Comparison of ENCODE assay signal across 8 cellular contexts in the genomic region with DNA sequence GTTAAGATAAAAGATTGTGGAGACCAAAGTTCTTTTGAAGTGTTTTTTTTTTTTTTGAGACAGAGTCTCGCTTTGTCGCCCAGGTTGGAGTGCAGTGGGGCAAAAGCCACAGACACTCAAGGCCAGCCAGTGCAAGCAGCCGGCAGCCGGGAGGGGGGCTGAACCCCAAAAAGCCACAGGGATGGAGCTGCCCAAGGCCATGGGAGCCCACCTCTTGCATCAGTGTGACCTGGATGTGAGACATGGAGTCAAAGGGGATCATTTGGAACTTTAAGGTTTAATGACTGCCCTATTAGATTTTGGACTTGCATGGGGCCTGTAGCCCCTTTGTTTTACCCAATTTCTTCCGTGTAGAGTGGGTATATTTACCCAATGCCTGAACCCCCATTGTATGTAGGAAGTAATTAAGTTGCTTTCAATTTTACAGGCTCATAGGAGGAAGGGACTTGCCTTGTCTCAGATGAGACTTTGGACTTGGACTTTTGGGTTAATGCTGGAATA. TPM values are rescaled to one million over a fixed set of nuclear protein-coding genes. Genes with fewer than 3 reads are reported as not detected.
DNase-seq lines count a peak whose midpoint lies in the region; ATAC-seq and TF ChIP-seq lines count a peak whose summit lies in the region.
"Not testable (repeated sequence)": the region's sequence is repeated elsewhere in the genome, so short reads cannot be mapped to it uniquely, and the experiment has no call there.

No MANE protein-coding gene starts in this region.

- in situ Hi-C loops in transverse colon (cut with MboI; ENCODE audit: low pct_ligation_motif_present in 1 of 4, low pct_unique_long_range_greater_than_20kb in 1 of 4, low sequenced_read_pairs in 3 of 4), result not testable (repeated sequence)

- H3K79me2 ChIP-seq in GM23338 (replicated peaks; ENCODE audit: insufficient read depth), result not testable (repeated sequence)

- not testable (repeated sequence) for H2AFZ ChIP-seq in GM23338

- H3F3A ChIP-seq in GM23338 (replicated peaks; ENCODE audit: low read depth), result not testable (repeated sequence)

- peaks cover 25% of the 10 kb centered on the region for H3K4me1 ChIP-seq in GM23338 (ENCODE audit: insufficient read depth)
- H3K4me1 ChIP-seq in duodenal mucosa (ENCODE audit: control insufficient read depth in 1 of 2, insufficient read depth in 2 of 2, low read length in 2 of 2), result peaks cover 16 to 22% of the 10 kb centered on the region in 2 donors
- peaks cover 15% of the 10 kb centered on the region for H3K4me1 ChIP-seq in right cardiac atrium (ENCODE audit: control insufficient read depth, insufficient read depth, low read length)
- H3K4me1 ChIP-seq in lung (ENCODE audit: control insufficient read depth in 2 of 2, insufficient read depth in 2 of 2, low read length in 2 of 2), result peaks cover 0 to 17% of the 10 kb centered on the region in 2 donors
- H3K4me1 ChIP-seq in skeletal muscle tissue (ENCODE audit: control insufficient read depth in 3 of 3, insufficient read depth in 3 of 3, low read length in 3 of 3), result peaks cover 12 to 21% (median 16%) of the 10 kb centered on the region in 3 donors
- H3K4me1 ChIP-seq in transverse colon, result peaks cover 3 to 41% (median 13%) of the 10 kb centered on the region in 4 donors

- intact Hi-C loops in right cardiac atrium (cut with DNase I); transverse colon (cut with DNase I; ENCODE audit: low total_unique reads): not testable (repeated sequence)

- H3K27ac Mint-ChIP-seq in GM23338 (0 out of 2 replicates have a peak overlapping the region, but pooled peaks have one; percentile 36), neural crest cell (ENCODE audit: unreplicated experiment) (peak overlapping the region; percentile 95)
- peak overlapping the region; percentile 6 for H3K27ac Mint-ChIP-seq in activated T-cell treated with anti-CD3 and anti-CD28 coated beads, Interleukin-2, amount 50 U/mL, for 72 hours

- not testable (repeated sequence) for H3K4me3 ChIP-seq in GM23338; right cardiac atrium (ENCODE audit: low read length); lung; skeletal muscle tissue (ENCODE audit: low read length in 3 of 3); transverse colon
- H3K4me3 ChIP-seq in duodenal mucosa (ENCODE audit: low read depth in 1 of 2, low read length in 2 of 2), result peak overlapping the region in 1 of 2 donors; percentile 38

- not testable (repeated sequence) for ATAC-seq in GM23338; activated T-cell treated with anti-CD3 and anti-CD28 coated beads, Interleukin-2, amount 50 U/mL, for 72 hours (replicated peaks in 1 of 2); right cardiac atrium; lung (ENCODE audit: insufficient read depth, low FRiP score)

- not testable (repeated sequence) for H3K4me3 Mint-ChIP-seq in GM23338; activated T-cell treated with anti-CD3 and anti-CD28 coated beads, Interleukin-2, amount 50 U/mL, for 72 hours
- H3K4me3 Mint-ChIP-seq in neural crest cell, result peak overlapping the region; percentile 64

- WGBS in right cardiac atrium, result 86% methylated on average over 5 of the region's 5 CpGs
- 74 to 80% methylated on average over 5 of the region's 5 CpGs for WGBS in lung, 2 donors
- WGBS in transverse colon (ENCODE audit: low coverage in 1 of 2), 2 donors, result 64% methylated on average over 5 of the region's 5 CpGs; no CpG with 5 or more reads in 1 of the 2 donors

- H3K27me3 Mint-ChIP-seq in GM23338 (ENCODE audit: insufficient read depth, low read depth, poor library complexity), result peaks cover 11% of the 10 kb centered on the region
- H3K27me3 Mint-ChIP-seq in activated T-cell treated with anti-CD3 and anti-CD28 coated beads, Interleukin-2, amount 50 U/mL, for 72 hours (ENCODE audit: low read depth); neural crest cell (ENCODE audit: low read depth): not testable (repeated sequence)

- TF ChIP-seq POLR2A in transverse colon (IDR thresholded peaks at IDR 0.05), result not testable (repeated sequence)

- H3K27ac ChIP-seq in GM23338 (ENCODE audit: low read depth), result not testable (repeated sequence)
- H3K27ac ChIP-seq in duodenal mucosa (ENCODE audit: low read depth, low read length), result peak overlapping the region; percentile 55
- peak overlapping the region; percentile 69 for H3K27ac ChIP-seq in right cardiac atrium (ENCODE audit: low read length)
- H3K27ac ChIP-seq in lung (ENCODE audit: low read depth in 1 of 2, low read length in 1 of 2), result peak overlapping the region; percentile 37 to 48
- peak overlapping the region; percentile 12 for H3K27ac ChIP-seq in skeletal muscle tissue (ENCODE audit: low read depth, low read length)
- peak overlapping the region; percentile 20 to 63 (median 42) for H3K27ac ChIP-seq in transverse colon

- not testable (repeated sequence) for H4K20me1 ChIP-seq in GM23338 (replicated peaks; ENCODE audit: insufficient read depth)

- not testable (repeated sequence) for H3K9me3 Mint-ChIP-seq in GM23338; activated T-cell treated with anti-CD3 and anti-CD28 coated beads, Interleukin-2, amount 50 U/mL, for 72 hours; neural crest cell

- H3K9me2 ChIP-seq in GM23338 (ENCODE audit: insufficient read depth), result not testable (repeated sequence)

- not testable (repeated sequence) for H3K36me3 ChIP-seq in GM23338 (ENCODE audit: insufficient read depth); duodenal mucosa (ENCODE audit: control insufficient read depth in 1 of 2, insufficient read depth in 2 of 2, low read length in 2 of 2); lung (ENCODE audit: control insufficient read depth in 2 of 2, insufficient read depth in 2 of 2, low read length in 2 of 2); skeletal muscle tissue (ENCODE audit: control insufficient read depth in 3 of 3, insufficient read depth in 3 of 3, low read length in 3 of 3); transverse colon

- not testable (repeated sequence) for H3K36me3 Mint-ChIP-seq in GM23338 (ENCODE audit: low read depth); activated T-cell treated with anti-CD3 and anti-CD28 coated beads, Interleukin-2, amount 50 U/mL, for 72 hours (ENCODE audit: insufficient read depth in 2 of 2); neural crest cell (ENCODE audit: low read depth)

- H3K4me1 Mint-ChIP-seq in GM23338 (peaks cover 17% of the 10 kb centered on the region), neural crest cell (peaks cover 57% of the 10 kb centered on the region)
- peaks cover 28% of the 10 kb centered on the region for H3K4me1 Mint-ChIP-seq in activated T-cell treated with anti-CD3 and anti-CD28 coated beads, Interleukin-2, amount 50 U/mL, for 72 hours (ENCODE audit: low read depth)

- H3K9ac ChIP-seq in duodenal mucosa (ENCODE audit: low read depth in 1 of 2, low read length in 2 of 2); skeletal muscle tissue (ENCODE audit: low read depth in 1 of 3, low read length in 3 of 3): not testable (repeated sequence)

- H3K4me2 ChIP-seq in GM23338, result not testable (repeated sequence)

- H3K27me3 ChIP-seq in GM23338 (ENCODE audit: insufficient read depth); duodenal mucosa (ENCODE audit: control insufficient read depth in 1 of 2, insufficient read depth in 2 of 2, low read length in 2 of 2); right cardiac atrium (ENCODE audit: control insufficient read depth, insufficient read depth); lung (ENCODE audit: control insufficient read depth, insufficient read depth); skeletal muscle tissue (ENCODE audit: control insufficient read depth in 3 of 3, insufficient read depth in 3 of 3, low read length in 3 of 3); transverse colon: not testable (repeated sequence)

- not testable (repeated sequence) for DNase-seq in GM23338 (ENCODE audit: low spot score); activated T-cell treated with anti-CD3 and anti-CD28 coated beads, Interleukin-2, amount 50 U/mL, for 72 hours; right cardiac atrium; lung (ENCODE audit: low spot score); neural crest cell (ENCODE audit: low read depth, low spot score); transverse colon

- not testable (repeated sequence) for H3K9me3 ChIP-seq in duodenal mucosa (ENCODE audit: control insufficient read depth in 1 of 2, low read length in 2 of 2); right cardiac atrium (ENCODE audit: control insufficient read depth, low read length); lung (ENCODE audit: control insufficient read depth in 2 of 2, insufficient read depth in 1 of 2, low read length in 1 of 2); skeletal muscle tissue (ENCODE audit: control insufficient read depth in 3 of 3, low read length in 3 of 3); transverse colon

- TF ChIP-seq EP300 in transverse colon (IDR thresholded peaks at IDR 0.05; ENCODE audit: low read depth), result not testable (repeated sequence)

- not testable (repeated sequence) for TF ChIP-seq CTCF in GM23338 (conservative IDR thresholded peaks at IDR 0.05; ENCODE audit: low read depth in 2 of 2); lung (IDR thresholded peaks at IDR 0.05; ENCODE audit: control extremely low read depth, extremely low read depth); neural crest cell (conservative IDR thresholded peaks at IDR 0.05); transverse colon (IDR thresholded peaks at IDR 0.05)

RNA-seq across cellular contexts. Expression of gene SEC14L1, which starts 29.4 kb away (rescaled TPM):
- 54.8 and 81.8 TPM in 2 replicates for total RNA-seq in GM23338 (2014; rRNA removed; shearing (Covaris generic))
- polyA plus RNA-seq in GM23338 (2016; fragmentation: Nextera tagmentation; extraction: Ambion mirVana) (26.8 and 32.3 TPM in 2 replicates), right cardiac atrium (39.6 TPM), lung (100 to 1,000 TPM in 1 of 2 donors, 10 to 100 TPM in 1; 41.6 to 114 TPM)
- 100 to 1,000 TPM; 175 to 204 TPM for total RNA-seq in activated T-cell treated with anti-CD3 and anti-CD28 coated beads, Interleukin-2, amount 50 U/mL, for 72 hours
- total RNA-seq in right cardiac atrium (10 to 100 TPM; 47.2 to 58.4 (median 50.1) TPM), lung (100 to 1,000 TPM; 156 to 171 TPM), neural crest cell (108 TPM in 2 replicates), skeletal muscle tissue (83.5 TPM), transverse colon (10 to 100 TPM; 16.8 to 34.6 (median 23.8) TPM)

Comparison
In these comparisons a context has a peak if more than half of its experiments do, and no peak if none do; other contexts are left out.
1. H3K27ac Mint-ChIP-seq: peak in every context shown above with its lines; median percentile 95 in neural crest cell; 36 in GM23338; 6 in activated T-cell treated with anti-CD3 and anti-CD28 coated beads, Interleukin-2, amount 50 U/mL, for 72 hours.